Comparison of ENCODE assay signal across 8 cellular contexts in the genomic region with DNA sequence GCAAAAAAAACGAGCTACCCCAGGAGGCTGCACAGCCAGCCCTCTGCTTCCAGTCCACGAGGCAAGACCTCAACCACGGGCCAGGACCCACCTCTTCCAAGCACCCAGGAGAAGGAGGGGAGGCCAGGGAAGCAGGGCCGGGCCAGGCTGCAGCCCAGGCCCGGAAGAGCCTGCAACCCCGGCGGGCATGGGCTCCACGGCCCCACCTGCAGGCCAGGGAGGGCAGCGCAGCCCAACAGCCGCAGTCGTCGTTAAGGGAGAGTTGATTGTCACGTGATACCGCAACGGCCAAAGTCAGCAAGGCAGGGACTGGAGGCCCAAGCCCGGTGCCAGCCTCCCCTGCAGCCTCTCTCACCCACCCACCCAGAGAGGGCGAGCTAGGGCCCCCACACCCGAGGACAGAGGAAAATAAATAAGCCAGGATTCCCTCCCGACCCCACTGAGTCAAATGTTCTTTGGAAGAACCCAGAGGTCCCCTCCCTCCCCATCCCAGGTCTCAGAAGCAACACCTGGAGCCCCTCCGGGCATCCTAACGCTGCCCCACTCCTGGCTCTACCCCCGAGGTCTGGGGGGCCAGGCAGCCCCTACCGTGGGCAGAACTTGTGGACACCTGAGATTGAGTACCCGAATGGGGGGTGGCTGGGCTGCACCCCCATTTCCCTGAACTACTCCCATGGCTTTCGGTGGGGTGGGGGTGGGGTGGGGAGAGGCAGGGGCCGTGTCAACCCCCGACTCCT. TPM values are rescaled to one million over a fixed set of nuclear protein-coding genes. Genes with fewer than 3 reads are reported as not detected.
DNase-seq lines count a peak whose midpoint lies in the region; ATAC-seq and TF ChIP-seq lines count a peak whose summit lies in the region.

No MANE protein-coding gene starts in this region.

- POLR2A ChIA-PET in HEK293 (lab: Yijun Ruan, JAX) (no interaction called here), PC-3 (lab: Charles Lee; ENCODE audit: unreplicated experiment) (no interaction called here)

- H3K4me1 ChIP-seq in HEK293 (ENCODE audit: control insufficient read depth, insufficient read depth, low read length) (peaks cover 3% of the 10 kb centered on the region; the same call in 1 of the 2 replicates), PC-3 (ENCODE audit: insufficient read depth, low read length) (peaks cover 8% of the 10 kb centered on the region; the same call in 1 of the 2 replicates), esophagus (ENCODE audit: control insufficient read depth in 2 of 2, insufficient read depth in 2 of 2, low read length in 1 of 2) (peaks cover 9 to 48% of the 10 kb centered on the region in 2 donors), suprapubic skin (peaks cover 74% of the 10 kb centered on the region)

- no TSS peak for BruUV-seq in PC-3 (replicated peaks; lab: Mats Ljungman, UMichigan)

- no peak overlapping the region for H3K9ac ChIP-seq in PC-3 (ENCODE audit: low read length)

- H3K27me3 ChIP-seq in PC-3 (ENCODE audit: low read length) (no peaks in the 10 kb centered on the region), esophagus (ENCODE audit: control insufficient read depth in 1 of 2, insufficient read depth in 2 of 2, low read length in 2 of 2) (no peaks in the 10 kb centered on the region), suprapubic skin (no peaks in the 10 kb centered on the region)

- TF ChIP-seq POLR2A in suprapubic skin (IDR thresholded peaks at IDR 0.05): no peak

- peak; percentile 47 for ATAC-seq in PC-3
- ATAC-seq in HG02884 (IDR thresholded peaks at IDR 0.05; ENCODE audit: unreplicated experiment): no peak

- H4K20me1 ChIP-seq in PC-3 (ENCODE audit: low read length): 0 out of 2 replicates have a peak, but pooled peaks cover 4% of the 10 kb centered on the region

- H3K9me3 ChIP-seq in HEK293 (ENCODE audit: control insufficient read depth, insufficient read depth, low read depth, low read length) (no peaks in the 10 kb centered on the region), PC-3 (ENCODE audit: low read length) (no peaks in the 10 kb centered on the region), esophagus (ENCODE audit: control insufficient read depth in 2 of 2, insufficient read depth in 1 of 2, low read depth in 1 of 2, low read length in 1 of 2) (no peaks in the 10 kb centered on the region), suprapubic skin (no peaks in the 10 kb centered on the region)

- TF ChIP-seq CTCF in HEK293 (tag by site-specific recombination; IDR thresholded peaks at IDR 0.05) (peak; percentile 95), PC-3 (conservative IDR thresholded peaks at IDR 0.05; ENCODE audit: low read depth, low read length) (peak; percentile 70), nephron (IDR thresholded peaks at IDR 0.05; ENCODE audit: unreplicated experiment in 3 of 3) (peak; percentile 84 to 88 (median 84)), suprapubic skin (IDR thresholded peaks at IDR 0.05) (peak; percentile 92 to 99)

- peak overlapping the region; percentile 41 to 66 (median 45) for H3K4me3 Mint-ChIP-seq in nephron

- no peaks in the 10 kb centered on the region for H3K27me3 Mint-ChIP-seq in nephron (ENCODE audit: low read depth)

- peaks cover 43% of the 10 kb centered on the region for H3K79me2 ChIP-seq in PC-3 (ENCODE audit: low read length)

- peak in 8 of 14 donors; percentile 14 to 64 (median 26) for DNase-seq in C1 segment of cervical spinal cord (lab: John Stamatoyannopoulos, UW)
- DNase-seq in PC-3: peak; percentile 71
- DNase-seq in activated T-cell treated with anti-CD3 and anti-CD28 coated beads for 48 hours (ENCODE audit: low read depth): peak; percentile 87
- DNase-seq in suprapubic skin (ENCODE audit: low spot score in 2 of 2): peak in 1 of 2 donors; percentile 92

- no peaks in the 10 kb centered on the region for H3K36me3 Mint-ChIP-seq in nephron (ENCODE audit: low read depth)

- H3K27ac ChIP-seq in HEK293 (ENCODE audit: extremely low read depth, low read depth, low read length) (no peak overlapping the region), PC-3 (ENCODE audit: low read length) (no peak overlapping the region), esophagus (ENCODE audit: low read depth in 2 of 2, low read length in 1 of 2) (peak overlapping the region; percentile 6 to 8), suprapubic skin (peak overlapping the region; percentile 88)

- H3K9me3 Mint-ChIP-seq in nephron: no peaks in the 10 kb centered on the region

- no peak overlapping the region for H2AFZ ChIP-seq in PC-3 (ENCODE audit: low read length)

- H3K4me3 ChIP-seq in HEK293 (ENCODE audit: low read depth, low read length): no peak overlapping the region
- H3K4me3 ChIP-seq in PC-3 (ENCODE audit: low read length): no peak overlapping the region
- H3K4me3 ChIP-seq in esophagus (ENCODE audit: low read depth in 1 of 2, low read length in 2 of 2): no peak overlapping the region
- peak overlapping the region; percentile 56 for H3K4me3 ChIP-seq in suprapubic skin

- H3K9me2 ChIP-seq in PC-3 (replicated peaks; ENCODE audit: low read length): no peaks in the 10 kb centered on the region

- peak overlapping the region; percentile 25 to 78 (median 78) for H3K27ac Mint-ChIP-seq in nephron

- H3K4me1 Mint-ChIP-seq in nephron: peaks cover 24% of the 10 kb centered on the region

- WGBS in esophagus, 2 donors: 21 to 25% methylated on average over 27 of the region's 27 CpGs
- WGBS in suprapubic skin: 25% methylated on average over 13 of the region's 27 CpGs

- H3F3A ChIP-seq in PC-3 (ENCODE audit: low read length, unreplicated experiment): no peaks in the 10 kb centered on the region

- intact Hi-C loops in PC-3 (cut with micrococcal nuclease): no loop called here

- H3K4me2 ChIP-seq in PC-3 (ENCODE audit: low read length): no peak overlapping the region

- TF ChIP-seq EP300 in suprapubic skin (IDR thresholded peaks at IDR 0.05): no peak

- H3K36me3 ChIP-seq in HEK293 (ENCODE audit: control insufficient read depth in 2 of 2, insufficient read depth in 1 of 2, low read length in 2 of 2): no peaks in the 10 kb centered on the region
- no peaks in the 10 kb centered on the region for H3K36me3 ChIP-seq in PC-3 (ENCODE audit: low read depth, low read length)
- peaks cover 0 to 3% of the 10 kb centered on the region in 2 donors for H3K36me3 ChIP-seq in esophagus (ENCODE audit: control insufficient read depth in 2 of 2, insufficient read depth in 2 of 2, low read length in 1 of 2)
- H3K36me3 ChIP-seq in suprapubic skin: no peaks in the 10 kb centered on the region

- CTCF ChIA-PET in HEK293 (lab: Yijun Ruan, JAX) (interaction anchor here (0.6 to 3.3 kb wide), 9 partner anchors 12 to 384 kb away, joined by 3 to 13 read pairs (median 4); no protein-coding TSS in a partner anchor), PC-3 (lab: Charles Lee) (no interaction called here)

TF ChIP-seq in HEK293, 187 proteins besides CTCF, POLR2A, EP300 and RAD21 (continues in another document):
- TF ChIP-seq ZNF404 (tag by site-specific recombination; IDR thresholded peaks at IDR 0.05) (no peak), ZNF19 (tag by site-specific recombination; IDR thresholded peaks at IDR 0.05; ENCODE audit: low read depth) (no peak), ZNF629 (tag by site-specific recombination; IDR thresholded peaks at IDR 0.05) (peak; percentile 61; the same call in 1 of the 2 replicates), ZNF610 (tag by site-specific recombination; IDR thresholded peaks at IDR 0.05; ENCODE audit: borderline replicate concordance) (peak; percentile 42; the same call in 1 of the 2 replicates)
- TF ChIP-seq, protein P1, sequence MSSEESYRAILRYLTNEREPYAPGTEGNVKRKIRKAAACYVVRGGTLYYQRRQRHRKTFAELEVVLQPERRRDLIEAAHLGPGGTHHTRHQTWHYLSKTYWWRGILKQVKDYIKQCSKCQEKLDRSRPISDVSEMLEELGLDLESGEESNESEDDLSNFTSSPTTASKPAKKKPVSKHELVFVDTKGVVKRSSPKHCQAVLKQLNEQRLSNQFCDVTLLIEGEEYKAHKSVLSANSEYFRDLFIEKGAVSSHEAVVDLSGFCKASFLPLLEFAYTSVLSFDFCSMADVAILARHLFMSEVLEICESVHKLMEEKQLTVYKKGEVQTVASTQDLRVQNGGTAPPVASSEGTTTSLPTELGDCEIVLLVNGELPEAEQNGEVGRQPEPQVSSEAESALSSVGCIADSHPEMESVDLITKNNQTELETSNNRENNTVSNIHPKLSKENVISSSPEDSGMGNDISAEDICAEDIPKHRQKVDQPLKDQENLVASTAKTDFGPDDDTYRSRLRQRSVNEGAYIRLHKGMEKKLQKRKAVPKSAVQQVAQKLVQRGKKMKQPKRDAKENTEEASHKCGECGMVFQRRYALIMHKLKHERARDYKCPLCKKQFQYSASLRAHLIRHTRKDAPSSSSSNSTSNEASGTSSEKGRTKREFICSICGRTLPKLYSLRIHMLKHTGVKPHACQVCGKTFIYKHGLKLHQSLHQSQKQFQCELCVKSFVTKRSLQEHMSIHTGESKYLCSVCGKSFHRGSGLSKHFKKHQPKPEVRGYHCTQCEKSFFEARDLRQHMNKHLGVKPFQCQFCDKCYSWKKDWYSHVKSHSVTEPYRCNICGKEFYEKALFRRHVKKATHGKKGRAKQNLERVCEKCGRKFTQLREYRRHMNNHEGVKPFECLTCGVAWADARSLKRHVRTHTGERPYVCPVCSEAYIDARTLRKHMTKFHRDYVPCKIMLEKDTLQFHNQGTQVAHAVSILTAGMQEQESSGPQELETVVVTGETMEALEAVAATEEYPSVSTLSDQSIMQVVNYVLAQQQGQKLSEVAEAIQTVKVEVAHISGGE (tag by site-specific recombination; conservative IDR thresholded peaks at IDR 0.05; ENCODE audit: low read depth): peak; percentile 34; the same call in 1 of the 2 replicates

RNA-seq across cellular contexts. Expression of a gene that starts 5.2 kb away (rescaled TPM):
- 21.4 and 24.3 TPM in 2 replicates for total RNA-seq in PC-3 (2014; rRNA removed)
- polyA plus RNA-seq in esophagus: 10 to 100 TPM; 13.9 to 27.4 TPM
- total RNA-seq in suprapubic skin: 10 to 100 TPM; 31.8 to 63.1 (median 38.3) TPM

RNA-seq across cellular contexts. Expression of a gene that starts 9.9 kb away (rescaled TPM):
- total RNA-seq in PC-3 (2014; rRNA removed) (15.1 and 20.9 TPM in 2 replicates), suprapubic skin (10 to 100 TPM; 12.1 to 30.8 (median 20.9) TPM)
- 10 to 100 TPM in 1 of 2 donors, 1 to 10 TPM in 1; 9.3 to 13.5 TPM for polyA plus RNA-seq in esophagus

RNA-seq across cellular contexts. Expression of a gene that starts 31.8 kb away (rescaled TPM):
- total RNA-seq in PC-3 (2014; rRNA removed): 101 and 102 TPM in 2 replicates
- polyA plus RNA-seq in esophagus: 10 to 100 TPM; 73.9 to 76.2 TPM
- total RNA-seq in suprapubic skin: 100 to 1,000 TPM in 3 of 4 donors, 10 to 100 TPM in 1; 82.3 to 120 (median 110) TPM

RNA-seq across cellular contexts. Expression of a gene that starts 41.4 kb away (rescaled TPM):
- total RNA-seq in PC-3 (2014; rRNA removed) (3.9 and 4.2 TPM in 2 replicates), suprapubic skin (1 to 10 TPM; 1.5 to 3.8 (median 1.8) TPM)
- polyA plus RNA-seq in esophagus: 1 to 10 TPM in 1 of 2 donors, under 1 TPM in 1; 0.68 to 1.2 TPM

RNA-seq across cellular contexts. Expression of a gene that starts 51.7 kb away (rescaled TPM):
- 8.4 and 10.3 TPM in 2 replicates for total RNA-seq in PC-3 (2014; rRNA removed)
- 1 to 10 TPM; 6.4 to 6.9 TPM for polyA plus RNA-seq in esophagus
- total RNA-seq in suprapubic skin: 10 to 100 TPM; 13.4 to 26.7 (median 22.3) TPM

Comparison
In these comparisons a context has a peak if more than half of its experiments do, and no peak if none do; other contexts are left out.
1. H3K27ac ChIP-seq: peak in esophagus (2 of 2) and suprapubic skin (single experiment); none in HEK293 (single experiment) and PC-3 (single experiment).
2. Peak in every context shown above with its lines, with median percentiles within 50 percentile points of each other: CTCF ChIP-seq.